8 cellular contexts compared by ENCODE assay signal in the genomic region with DNA sequence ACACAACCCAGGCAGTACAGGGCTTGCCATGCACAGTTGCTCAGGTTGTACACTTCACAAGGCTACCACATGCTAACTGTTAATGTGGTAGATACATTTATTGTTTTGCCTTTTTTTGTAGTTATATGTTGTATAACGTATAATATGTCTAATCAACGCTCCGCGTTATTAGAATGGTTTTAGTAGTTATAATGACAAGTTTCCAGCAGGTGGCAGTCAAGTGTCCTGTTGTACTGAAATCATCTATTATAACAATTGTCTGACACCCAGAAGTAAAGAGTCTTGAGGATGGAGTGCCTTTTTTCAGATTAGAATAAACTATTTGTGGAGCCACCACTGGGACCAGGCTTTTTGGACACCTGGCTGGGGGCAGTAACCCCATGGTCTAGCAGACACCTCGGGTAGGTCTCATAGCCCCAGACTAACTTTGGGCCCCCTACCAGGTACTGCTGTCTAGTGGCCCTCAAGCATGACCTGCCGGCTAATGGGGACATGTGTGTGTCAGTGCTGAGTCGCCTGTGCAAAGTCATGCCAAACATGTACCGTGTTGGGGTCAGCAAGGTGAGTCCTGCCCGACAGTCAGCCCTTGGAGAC. TPM values are rescaled to one million over a fixed set of nuclear protein-coding genes. Genes with fewer than 3 reads are reported as not detected.
DNase-seq lines count a peak whose midpoint lies in the region; ATAC-seq, FAIRE-seq and TF ChIP-seq lines count a peak whose summit lies in the region.

No MANE protein-coding gene starts in this region.

- peaks cover 6% of the 10 kb centered on the region for H3K27me3 Mint-ChIP-seq in activated B cell treated with CpG ODN at 0.5 μM for 24 hours

- H3K4me1 ChIP-seq in fibroblast of lung (ENCODE audit: control insufficient read depth, extremely low read depth, insufficient read depth, low read length) (no peaks in the 10 kb centered on the region), neutrophil (ENCODE audit: control insufficient read depth in 1 of 2, insufficient read depth in 1 of 2, low read depth in 1 of 2, low read length in 1 of 2) (no peaks in the 10 kb centered on the region), aorta (ENCODE audit: control insufficient read depth in 1 of 2, insufficient read depth in 2 of 2, low read length in 2 of 2) (no peaks in the 10 kb centered on the region)

- no peaks in the 10 kb centered on the region for H3K79me2 ChIP-seq in fibroblast of lung (ENCODE audit: control insufficient read depth, insufficient read depth, low read length)

- H3K27me3 ChIP-seq in fibroblast of lung (ENCODE audit: control insufficient read depth, insufficient read depth, low read length) (peaks cover 5% of the 10 kb centered on the region), neutrophil (no peaks in the 10 kb centered on the region), aorta (ENCODE audit: control insufficient read depth in 1 of 2, insufficient read depth in 2 of 2, low read length in 1 of 2) (no peaks in the 10 kb centered on the region)

- no peaks in the 10 kb centered on the region for H3K9me3 Mint-ChIP-seq in activated B cell treated with CpG ODN at 0.5 μM for 24 hours

- intact Hi-C loops in activated B cell treated with CpG ODN at 0.5 μM for 24 hours (cut with micrococcal nuclease): loop anchor here (1.0 kb wide), 3 partner anchors 12 to 76 kb away; partner anchors contain the start of gene ALKBH5
- intact Hi-C loops in aorta (cut with DNase I): loop anchor here in 1 of 2 donors (5.0 kb wide), 1 partner anchor 76 kb away; no protein-coding TSS in a partner anchor

- POLR2A ChIA-PET in AG04449 (lab: Yijun Ruan, JAX) (no interaction called here), activated B cell treated with CpG ODN at 0.5 μM for 24 hours (lab: Charles Lee) (interaction anchor here (0.6 kb wide), 1 partner anchor 111 kb away, joined by 6 read pairs; no protein-coding TSS in a partner anchor)

- H2AFZ ChIP-seq in fibroblast of lung (ENCODE audit: low read length): no peak overlapping the region

- H3K9me3 ChIP-seq in fibroblast of lung (ENCODE audit: control insufficient read depth, insufficient read depth, low read depth, low read length) (no peaks in the 10 kb centered on the region), neutrophil (no peaks in the 10 kb centered on the region), aorta (ENCODE audit: control insufficient read depth, low read length) (no peaks in the 10 kb centered on the region)

- H3K9ac ChIP-seq in fibroblast of lung (ENCODE audit: insufficient read depth, low read length): no peak overlapping the region

- H3K4me3 Mint-ChIP-seq in activated B cell treated with CpG ODN at 0.5 μM for 24 hours: no peak overlapping the region

- H3K36me3 Mint-ChIP-seq in activated B cell treated with CpG ODN at 0.5 μM for 24 hours (ENCODE audit: low read depth): no peaks in the 10 kb centered on the region

- H3K27ac ChIP-seq in fibroblast of lung (ENCODE audit: insufficient read depth, low read length): no peak overlapping the region
- H3K27ac ChIP-seq in neutrophil: no peak overlapping the region
- H3K27ac ChIP-seq in aorta (ENCODE audit: low read depth in 1 of 2, low read length in 2 of 2): no peak overlapping the region

- no peaks in the 10 kb centered on the region for H3K36me3 ChIP-seq in fibroblast of lung (ENCODE audit: control insufficient read depth, insufficient read depth, low read length)
- H3K36me3 ChIP-seq in neutrophil: no peaks in the 10 kb centered on the region
- H3K36me3 ChIP-seq in aorta (ENCODE audit: control insufficient read depth in 1 of 2, insufficient read depth in 2 of 2, low read length in 1 of 2): no peaks in the 10 kb centered on the region

- H3K4me1 Mint-ChIP-seq in activated B cell treated with CpG ODN at 0.5 μM for 24 hours: peaks cover 4% of the 10 kb centered on the region

- TF ChIP-seq CTCF in AG04449 (IDR thresholded peaks at IDR 0.05; ENCODE audit: insufficient read depth, low read length, missing control alignments) (peak; percentile 44), activated B cell treated with CpG ODN at 0.5 μM for 24 hours (IDR thresholded peaks at IDR 0.05) (peak; percentile 31), fibroblast of lung (conservative IDR thresholded peaks at IDR 0.05 in 1 of 2, IDR thresholded peaks at IDR 0.05 in 1 of 2; ENCODE audit: low read depth in 1 of 2, low read length in 2 of 2) (peak; percentile 23 to 48), neutrophil (IDR thresholded peaks at IDR 0.05) (peak; percentile 67)

- no peak overlapping the region for H3K4me2 ChIP-seq in fibroblast of lung (ENCODE audit: extremely low read depth, insufficient read depth, low read length)

- CTCF ChIA-PET in AG04449 (lab: Yijun Ruan, JAX): interaction anchor here (0.7 to 6.9 kb wide), 21 partner anchors 9 to 101 kb away, joined by 3 to 67 read pairs (median 4); partner anchors contain the start of gene ALKBH5
- CTCF ChIA-PET in activated B cell treated with CpG ODN at 0.5 μM for 24 hours (lab: Charles Lee): interaction anchor here (0.6 to 2.3 kb wide), 4 partner anchors 44 to 470 kb away, joined by 3 to 12 read pairs (median 4); partner anchors contain the start of gene ALKBH5

- peak; percentile 98 for FAIRE-seq in G401.6 (lab: Jason Lieb, UNC)

- H3K4me3 ChIP-seq in AG04449 (ENCODE audit: low read depth, low read length) (no peak overlapping the region), fibroblast of lung (replicated peaks in 1 of 4; ENCODE audit: control extremely low read depth in 1 of 4, insufficient read depth in 1 of 4, low read depth in 3 of 4, low read length in 4 of 4) (no peak overlapping the region), neutrophil (ENCODE audit: low read depth in 1 of 2, low read length in 1 of 2) (no peak overlapping the region), aorta (ENCODE audit: low read length in 2 of 2) (no peak overlapping the region)

- ATAC-seq in activated B cell treated with CpG ODN at 0.5 μM for 24 hours (ENCODE audit: low read depth) (peak; percentile 69), HG03045 (IDR thresholded peaks at IDR 0.05; ENCODE audit: unreplicated experiment) (no peak), aorta (ENCODE audit: low FRiP score) (no peak)

- H3K27ac Mint-ChIP-seq in activated B cell treated with CpG ODN at 0.5 μM for 24 hours: no peak overlapping the region

- 26 to 32% methylated on average over 9 of the region's 9 CpGs for WGBS in aorta, 2 donors

- no peak for DNase-seq in AG04449 (ENCODE audit: low read depth, low spot score)
- peak; percentile 58 for DNase-seq in NCI-H146 treated with DMSO at 0.1 percent for 48 hours (lab: John Stamatoyannopoulos, UW; ENCODE audit: unreplicated experiment)
- no peak for DNase-seq in activated B cell treated with CpG ODN at 0.5 μM for 24 hours
- peak; percentile 36 to 70 for DNase-seq in fibroblast of lung (ENCODE audit: low read depth in 2 of 2)
- DNase-seq in aorta: no peak

- no peaks in the 10 kb centered on the region for H4K20me1 ChIP-seq in fibroblast of lung (ENCODE audit: control insufficient read depth, extremely low read depth, insufficient read depth, low read length)

RNA-seq across cellular contexts. Expression of gene MYO15A, which starts 32.8 kb away (rescaled TPM):
- total RNA-seq in activated B cell treated with CpG ODN at 0.5 μM for 24 hours (0.73 and 1.3 TPM in 2 replicates), fibroblast of lung (0.77 and 2.0 TPM in 2 replicates), aorta (1 to 10 TPM; 3.1 to 3.4 TPM)
- polyA plus RNA-seq in fibroblast of lung (0.42 and 0.55 TPM in 2 replicates), aorta (1 to 10 TPM in 1 of 2 donors, under 1 TPM in 1; 0.25 to 7.5 TPM)
- polyA plus RNA-seq in fibroblast of lung (2012): 0.55 and 1.1 TPM in 2 replicates
- polyA minus RNA-seq in fibroblast of lung (ENCODE audit: low replicate concordance): 1.4 and 16.4 TPM in 2 replicates

RNA-seq across cellular contexts. Expression of gene ALKBH5, which starts 42.3 kb away (rescaled TPM):
- total RNA-seq in activated B cell treated with CpG ODN at 0.5 μM for 24 hours (72.8 and 74.6 TPM in 2 replicates), fibroblast of lung (93.7 and 103 TPM in 2 replicates), aorta (100 to 1,000 TPM in 1 of 2 donors, 10 to 100 TPM in 1; 91.5 to 114 TPM)
- polyA plus RNA-seq in fibroblast of lung (67.7 and 70.3 TPM in 2 replicates), aorta (10 to 100 TPM; 33.0 to 40.4 TPM)
- polyA plus RNA-seq in fibroblast of lung (2012): 42.8 and 48.0 TPM in 2 replicates
- polyA minus RNA-seq in fibroblast of lung (ENCODE audit: low replicate concordance): 127 and 143 TPM in 2 replicates

RNA-seq across cellular contexts. Expression of gene DRG2, which starts 53.6 kb away (rescaled TPM):
- 55.7 and 67.1 TPM in 2 replicates for total RNA-seq in activated B cell treated with CpG ODN at 0.5 μM for 24 hours
- total RNA-seq in fibroblast of lung: 25.7 and 30.1 TPM in 2 replicates
- 26.7 and 32.2 TPM in 2 replicates for polyA plus RNA-seq in fibroblast of lung
- 29.6 and 33.8 TPM in 2 replicates for polyA plus RNA-seq in fibroblast of lung (2012)
- polyA minus RNA-seq in fibroblast of lung (ENCODE audit: low replicate concordance): 56.4 and 67.3 TPM in 2 replicates
- 10 to 100 TPM; 28.7 to 33.7 TPM for total RNA-seq in aorta
- 10 to 100 TPM; 16.0 to 52.3 TPM for polyA plus RNA-seq in aorta

Comparison
In these comparisons a context has a peak if more than half of its experiments do, and no peak if none do; other contexts are left out.
1. DNase-seq: peak in NCI-H146 treated with DMSO at 0.1 percent for 48 hours (single experiment) and fibroblast of lung (2 of 2); none in AG04449 (single experiment), activated B cell treated with CpG ODN at 0.5 μM for 24 hours (single experiment) and aorta (0 of 2).
2. Peak in every context shown above with its lines, with median percentiles within 50 percentile points of each other: CTCF ChIP-seq.